In genomic region chr12:25387136-25388050, GRCh38 we compare ENCODE assay signal across 8 cellular contexts.
A peak's percentile ranks its signal among the peaks of the same experiment; 100 is the strongest.
DNase-seq lines count a peak whose midpoint lies in the region; ATAC-seq and TF ChIP-seq lines count a peak whose summit lies in the region.

No MANE protein-coding gene starts in this region.

- intact Hi-C loops in Calu3 (cut with micrococcal nuclease; ENCODE audit: unreplicated experiment) = loop anchor here (1.0 kb wide), 4 partner anchors 146 to 396 kb away; no protein-coding TSS in a partner anchor

- BruUV-seq in Calu3 (replicated peaks; lab: Mats Ljungman, UMichigan) = no TSS peak

- peak overlapping the region; percentile 81 for H3K4me3 ChIP-seq in HFF-Myc (replicated peaks; ENCODE audit: low read depth, low read length)
- peak overlapping the region; percentile 88 for H3K4me3 ChIP-seq in iPS-20b (ENCODE audit: low read length)
- H3K4me3 ChIP-seq in skeletal muscle satellite cell (ENCODE audit: low read length) = peak overlapping the region; percentile 82

- H3K9me3 ChIP-seq in iPS-20b (ENCODE audit: insufficient read depth, low read depth, low read length) (no peaks in the 10 kb centered on the region), skeletal muscle satellite cell (replicated peaks; ENCODE audit: low read length) (no peaks in the 10 kb centered on the region)

- H3K27ac ChIP-seq in iPS-20b (ENCODE audit: low read length) = no peak overlapping the region

- H3K36me3 Mint-ChIP-seq in Calu3 (ENCODE audit: insufficient read depth, unreplicated experiment) = peaks cover 27% of the 10 kb centered on the region

- H3K9ac ChIP-seq in iPS-20b (ENCODE audit: low read depth, low read length) (no peak overlapping the region), skeletal muscle satellite cell (ENCODE audit: low read depth, low read length) (peak overlapping the region; percentile 100)

- peak; percentile 67 for TF ChIP-seq CTCF in Calu3 (IDR thresholded peaks at IDR 0.05; ENCODE audit: unreplicated experiment)
- TF ChIP-seq CTCF in HFF-Myc (IDR thresholded peaks at IDR 0.05; ENCODE audit: low read depth, low read length, missing control alignments) = peak; percentile 77

- H3K27me3 ChIP-seq in iPS-20b (ENCODE audit: insufficient read depth, low read length) = peaks cover 26% of the 10 kb centered on the region
- no peaks in the 10 kb centered on the region for H3K27me3 ChIP-seq in skeletal muscle satellite cell (ENCODE audit: control insufficient read depth, insufficient read depth, low read length)

- in situ Hi-C loops in T47D (cut with HindIII; ENCODE audit: low pct_unique_long_range_greater_than_20kb, low sequenced_read_pairs) = no loop called here

- peaks cover 9% of the 10 kb centered on the region for H3K4me1 Mint-ChIP-seq in Calu3 (ENCODE audit: low read depth, unreplicated experiment)

- H3K4me3 Mint-ChIP-seq in Calu3 (ENCODE audit: low read depth, unreplicated experiment) = peak overlapping the region; percentile 88

- peak; percentile 83 for DNase-seq in Calu3
- peak; percentile 81 for DNase-seq in HFF-Myc (ENCODE audit: extremely low read depth, low read depth)
- DNase-seq in NCI-H2107 treated with DMSO at 0.1 percent for 48 hours (lab: John Stamatoyannopoulos, UW; ENCODE audit: unreplicated experiment) = peak; percentile 92
- peak; percentile 62 for DNase-seq in UCSD-AML1 (lab: John Stamatoyannopoulos, UW; ENCODE audit: unreplicated experiment)
- DNase-seq in T47D (ENCODE audit: low read depth in 1 of 2, low spot score in 1 of 2) = peak; percentile 55 to 91

- peak overlapping the region; percentile 96 for H3K4me2 ChIP-seq in skeletal muscle satellite cell (ENCODE audit: low read length)

- H3K4me1 ChIP-seq in iPS-20b (ENCODE audit: insufficient read depth, low read length) (peaks cover 6% of the 10 kb centered on the region; the same call in 1 of the 2 replicates), skeletal muscle satellite cell (ENCODE audit: control insufficient read depth, insufficient read depth, low read length) (peaks cover 12% of the 10 kb centered on the region)

- H3K27ac Mint-ChIP-seq in Calu3 (ENCODE audit: unreplicated experiment) = peak overlapping the region; percentile 96

- H3K36me3 ChIP-seq in iPS-20b (ENCODE audit: insufficient read depth, low read depth, low read length) (no peaks in the 10 kb centered on the region), skeletal muscle satellite cell (ENCODE audit: insufficient read depth, low read length) (no peaks in the 10 kb centered on the region)

- ATAC-seq in GM18511 (IDR thresholded peaks at IDR 0.05; ENCODE audit: unreplicated experiment) = no peak

- H3K9me3 Mint-ChIP-seq in Calu3 (ENCODE audit: low read depth, unreplicated experiment) = no peaks in the 10 kb centered on the region

- H3K27me3 Mint-ChIP-seq in Calu3 (ENCODE audit: unreplicated experiment) = no peaks in the 10 kb centered on the region

- CTCF ChIA-PET in Calu3 (lab: Charles Lee) = interaction anchor here (1.1 to 1.5 kb wide), 6 partner anchors 131 to 395 kb away, joined by 3 to 10 read pairs (median 4); partner anchors contain the start of gene KRAS
